26 cellular contexts compared by ENCODE assay signal in genomic region chr22:46480396-46480795, GRCh38.
"Had no signal": no experiment of that assay in that cellular context is flagged by ENCODE, and none has a peak within 500 bp of the region (broad histone marks: within the 10 kb centered on the region; RNA-seq: fewer than 3 reads in every experiment).

No MANE protein-coding gene starts in this region.

- H3K36me3 ChIP-seq: left ventricle myocardium inferior, tibial artery had no signal

- H3K27ac ChIP-seq: coronary artery, foreskin keratinocyte, left ventricle myocardium inferior, parathyroid adenoma, tibial artery, VCaP had no signal

- H3K79me2 ChIP-seq: parathyroid adenoma had no signal

- H3K4me3 Mint-ChIP-seq: activated naive CD8-positive, alpha-beta T cell treated with anti-CD3 and anti-CD28 coated beads for 36 hours; activated T-cell treated with anti-CD3 and anti-CD28 coated beads, Interleukin-2, amount 50 U/mL, for 24 hours; endodermal cell; natural killer cell; T-cell; T-helper 2 cell treated with Interferon-gamma antibody and Interleukin-4, amounts not matched to agents 5 μg/mL and 100 μg/mL, for 36 hours had no signal

- H3K27me3 ChIP-seq: foreskin keratinocyte had no signal

- H3K27ac Mint-ChIP-seq: activated naive CD8-positive, alpha-beta T cell treated with anti-CD3 and anti-CD28 coated beads for 36 hours; activated T-cell treated with anti-CD3 and anti-CD28 coated beads, Interleukin-2, amount 50 U/mL, for 24 hours; endodermal cell; natural killer cell; T-cell; T-helper 2 cell treated with Interferon-gamma antibody and Interleukin-4, amounts not matched to agents 5 μg/mL and 100 μg/mL, for 36 hours had no signal

- ATAC-seq: foreskin keratinocyte, natural killer cell, sciatic nerve, T-cell had no signal

- H3K4me2 ChIP-seq: smooth muscle cell had no signal

- DNase-seq: activated CD4-positive, alpha-beta T cell treated with anti-CD3 and anti-CD28 coated beads, Interleukin-2, amount 50 U/mL, for 1 hour; activated CD4-positive, CD25-positive, alpha-beta regulatory T cell treated with anti-CD3 and anti-CD28 coated beads, Interleukin-2, amount 50 U/mL, for 72 hours; activated CD8-positive, alpha-beta memory T cell treated with anti-CD3 and anti-CD28 coated beads, Interleukin-2, amount 50 U/mL, for 4 hours; activated naive CD4-positive, alpha-beta T cell treated with Interleukin-2 at 50 U/mL for 16 hours; activated naive CD8-positive, alpha-beta T cell treated with anti-CD3 and anti-CD28 coated beads for 36 hours; activated T-cell treated with anti-CD3 and anti-CD28 coated beads, Interleukin-2, amount 50 U/mL, for 24 hours; cerebellar nuclear complex; endodermal cell; erythroblast; foreskin keratinocyte; immature natural killer cell; kidney glomerular epithelial cell; left ventricle myocardium inferior; midbrain; natural killer cell; stimulated activated CD4-positive, alpha-beta T cell treated with anti-CD3 and anti-CD28 coated beads, Interleukin-2, amount 100 ng/mL, for 48 hours; stimulated activated CD8-positive, alpha-beta memory T cell treated with anti-CD3 and anti-CD28 coated beads, Interleukin-4, amount 100 ng/mL, for 48 hours; stimulated activated naive CD4-positive, alpha-beta T cell; T-cell; tibial artery had no signal

- H3K36me3 Mint-ChIP-seq: activated naive CD8-positive, alpha-beta T cell treated with anti-CD3 and anti-CD28 coated beads for 36 hours; natural killer cell; T-cell had no signal

- H3K4me3 ChIP-seq: coronary artery, left ventricle myocardium inferior, smooth muscle cell, tibial artery had no signal

- H3K9me3 Mint-ChIP-seq: natural killer cell; T-helper 2 cell treated with Interferon-gamma antibody and Interleukin-4, amounts not matched to agents 5 μg/mL and 100 μg/mL, for 36 hours had no signal

- H3K4me1 ChIP-seq: foreskin keratinocyte, parathyroid adenoma had no signal

- H3K9ac ChIP-seq: parathyroid adenoma had no signal

- H2AFZ ChIP-seq: parathyroid adenoma had no signal
